11 cellular contexts compared by ENCODE assay signal in genomic region chr9:129108805-129109370, GRCh38. TPM values are rescaled to one million over a fixed set of nuclear protein-coding genes. Genes with fewer than 3 reads are reported as not detected.
A peak's percentile ranks its signal among the peaks of the same experiment; 100 is the strongest.
DNase-seq lines count a peak whose midpoint lies in the region; ATAC-seq, FAIRE-seq and TF ChIP-seq lines count a peak whose summit lies in the region.
"Had no signal": no experiment of that assay in that cellular context is flagged by ENCODE, and none has a peak within 500 bp of the region (broad histone marks: within the 10 kb centered on the region; RNA-seq: fewer than 3 reads in every experiment).

No MANE protein-coding gene starts in this region.

- H3K79me2 ChIP-seq in keratinocyte (ENCODE audit: control insufficient read depth, insufficient read depth, low read length): peaks cover 23% of the 10 kb centered on the region

- H3K36me3 Mint-ChIP-seq in activated T-cell treated with anti-CD3 and anti-CD28 coated beads, Interleukin-2, amount 50 U/mL, for 72 hours (ENCODE audit: insufficient read depth in 2 of 2): no peaks in the 10 kb centered on the region
- H3K36me3 Mint-ChIP-seq in T-helper 17 cell (ENCODE audit: low read depth): no peaks in the 10 kb centered on the region

- no peak for DNase-seq in activated T-cell treated with anti-CD3 and anti-CD28 coated beads, Interleukin-2, amount 50 U/mL, for 72 hours
- no peak for DNase-seq in activated T-cell treated with anti-CD3 and anti-CD28 coated beads, Interleukin-2, amount 50 U/mL, for 1 hour
- no peak for DNase-seq in T-helper 17 cell
- DNase-seq in keratinocyte (ENCODE audit: low read depth, low spot score): no peak
- peak; percentile 13 to 17 for DNase-seq in thyroid gland
- no peak for DNase-seq in NCI-H1048 (lab: John Stamatoyannopoulos, UW)
- DNase-seq in superior temporal gyrus (ENCODE audit: extremely low spot score): no peak
- DNase-seq: NCI-H1694 treated with DMSO at 0.1 percent for 48 hours had no signal

- peak overlapping the region; percentile 81 for H3K4me2 ChIP-seq in keratinocyte (ENCODE audit: control insufficient read depth, extremely low read depth, insufficient read depth, low read depth, low read length)

- H3K9ac ChIP-seq in keratinocyte (ENCODE audit: control insufficient read depth, extremely low read depth, insufficient read depth, low read length): no peak overlapping the region

- no peak for FAIRE-seq in keratinocyte (lab: Jason Lieb, UNC)

- ATAC-seq in activated T-cell treated with anti-CD3 and anti-CD28 coated beads, Interleukin-2, amount 50 U/mL, for 72 hours (replicated peaks in 1 of 2): no peak
- ATAC-seq in T-helper 17 cell (no peak), GM19035 (IDR thresholded peaks at IDR 0.05; ENCODE audit: unreplicated experiment) (no peak)

- WGBS in thyroid gland, 2 donors: 55 to 64% methylated on average over 8 of the region's 8 CpGs

- H3K27me3 Mint-ChIP-seq in activated T-cell treated with anti-CD3 and anti-CD28 coated beads, Interleukin-2, amount 50 U/mL, for 72 hours (ENCODE audit: low read depth): no peaks in the 10 kb centered on the region
- H3K27me3 Mint-ChIP-seq in T-helper 17 cell: no peaks in the 10 kb centered on the region
- H3K27me3 Mint-ChIP-seq: stimulated activated naive CD8-positive, alpha-beta T cell treated with anti-CD3 and anti-CD28 coated beads, Interleukin-15, Interleukin-2, amounts not matched to agents 100 ng/mL and 50 ng/mL, for 24 hours had no signal

- peaks cover 17% of the 10 kb centered on the region for H3K4me1 ChIP-seq in keratinocyte (ENCODE audit: control insufficient read depth, extremely low read depth, insufficient read depth, low read length)
- peaks cover 22 to 24% of the 10 kb centered on the region in 2 donors for H3K4me1 ChIP-seq in thyroid gland

- H3K9me3 Mint-ChIP-seq in activated T-cell treated with anti-CD3 and anti-CD28 coated beads, Interleukin-2, amount 50 U/mL, for 72 hours: no peaks in the 10 kb centered on the region
- H3K9me3 Mint-ChIP-seq: stimulated activated naive CD8-positive, alpha-beta T cell treated with anti-CD3 and anti-CD28 coated beads, Interleukin-15, Interleukin-2, amounts not matched to agents 100 ng/mL and 50 ng/mL, for 24 hours had no signal

- no peak for TF ChIP-seq POLR2A in thyroid gland (IDR thresholded peaks at IDR 0.05)

- H3K9me3 ChIP-seq in T-helper 17 cell (ENCODE audit: control insufficient read depth, low read length, poor library complexity, severe bottlenecking): no peaks in the 10 kb centered on the region
- H3K9me3 ChIP-seq in keratinocyte (ENCODE audit: control insufficient read depth, low read depth, low read length): no peaks in the 10 kb centered on the region
- no peaks in the 10 kb centered on the region for H3K9me3 ChIP-seq in thyroid gland

- H3K27ac ChIP-seq in keratinocyte (ENCODE audit: control insufficient read depth, insufficient read depth, low read length): no peak overlapping the region
- H3K27ac ChIP-seq in thyroid gland: peak overlapping the region in 1 of 3 donors; percentile 32
- H3K27ac ChIP-seq: SK-N-MC had no signal

- intact Hi-C loops in thyroid gland (cut with DNase I): no loop called here

- H3K9me1 ChIP-seq in keratinocyte (ENCODE audit: control insufficient read depth, extremely low read depth, insufficient read depth, low read length): no peaks in the 10 kb centered on the region

- TF ChIP-seq CTCF in keratinocyte (optimal IDR thresholded peaks at IDR 0.05 in 1 of 3, IDR thresholded peaks at IDR 0.05 in 1 of 3, conservative IDR thresholded peaks at IDR 0.05 in 1 of 3; ENCODE audit: extremely low read depth in 1 of 3, insufficient read depth in 2 of 3, low read length in 3 of 3) (no peak), thyroid gland (IDR thresholded peaks at IDR 0.05) (no peak)

- H4K20me1 ChIP-seq in keratinocyte (ENCODE audit: control insufficient read depth, extremely low read depth, insufficient read depth, low read length): no peaks in the 10 kb centered on the region

- no peak overlapping the region for H3K27ac Mint-ChIP-seq in activated T-cell treated with anti-CD3 and anti-CD28 coated beads, Interleukin-2, amount 50 U/mL, for 72 hours
- no peak overlapping the region for H3K27ac Mint-ChIP-seq in T-helper 17 cell
- H3K27ac Mint-ChIP-seq: stimulated activated naive CD8-positive, alpha-beta T cell treated with anti-CD3 and anti-CD28 coated beads, Interleukin-15, Interleukin-2, amounts not matched to agents 100 ng/mL and 50 ng/mL, for 24 hours had no signal

- H2AFZ ChIP-seq in keratinocyte (ENCODE audit: control insufficient read depth, low read length): no peak overlapping the region

- H3K4me3 Mint-ChIP-seq in activated T-cell treated with anti-CD3 and anti-CD28 coated beads, Interleukin-2, amount 50 U/mL, for 72 hours: peak overlapping the region; percentile 48 to 80
- H3K4me3 Mint-ChIP-seq in T-helper 17 cell: peak overlapping the region; percentile 91

- H3K27me3 ChIP-seq in keratinocyte (ENCODE audit: control insufficient read depth, extremely low read depth, insufficient read depth, low read length) (peaks cover 15% of the 10 kb centered on the region), thyroid gland (no peaks in the 10 kb centered on the region)

- no peak overlapping the region for H3K4me3 ChIP-seq in keratinocyte (ENCODE audit: control insufficient read depth in 2 of 3, extremely low read depth in 1 of 3, insufficient read depth in 2 of 3, low read depth in 1 of 3, low read length in 3 of 3)
- no peak overlapping the region for H3K4me3 ChIP-seq in thyroid gland (replicated peaks in 1 of 3)
- H3K4me3 ChIP-seq: SK-N-MC had no signal

- H3K36me3 ChIP-seq in keratinocyte (ENCODE audit: control insufficient read depth in 2 of 2, extremely low read depth in 1 of 2, insufficient read depth in 2 of 2, low read length in 2 of 2) (no peaks in the 10 kb centered on the region), thyroid gland (peaks cover 0 to 6% of the 10 kb centered on the region in 2 donors)

- H3K4me1 Mint-ChIP-seq in activated T-cell treated with anti-CD3 and anti-CD28 coated beads, Interleukin-2, amount 50 U/mL, for 72 hours (ENCODE audit: low read depth): peaks cover 25% of the 10 kb centered on the region
- peaks cover 17% of the 10 kb centered on the region for H3K4me1 Mint-ChIP-seq in T-helper 17 cell

- dilution Hi-C loops in keratinocyte (cut with MboI; ENCODE audit: extremely low pct_ligation_motif_present, low sequenced_read_pairs): no loop called here

RNA-seq across cellular contexts. Expression of gene CRAT, which starts 1.7 kb away (rescaled TPM):
- 10 to 100 TPM; 21.4 to 23.8 TPM for total RNA-seq in activated T-cell treated with anti-CD3 and anti-CD28 coated beads, Interleukin-2, amount 50 U/mL, for 72 hours
- total RNA-seq in T-helper 17 cell (10 to 100 TPM; 12.9 to 23.3 TPM), thyroid gland (10 to 100 TPM; 44.0 to 59.0 (median 54.1) TPM)
- 6.5 to 12.5 TPM (median 8.2 TPM) in 3 replicates for polyA plus RNA-seq in keratinocyte
- 4.9 TPM for polyA plus RNA-seq in keratinocyte (2011; ENCODE audit: low read depth)
- 9.8 and 18.3 TPM in 2 replicates for polyA plus RNA-seq in keratinocyte (2011; cell fraction: cytosol; rRNA removed)
- polyA plus RNA-seq in keratinocyte (2011; cell fraction: nucleus; rRNA removed): 10.5 and 15.6 TPM in 2 replicates
- 10.2 and 14.1 TPM in 2 replicates for polyA plus RNA-seq in keratinocyte (2012; ENCODE audit: low replicate concordance)
- polyA minus RNA-seq in keratinocyte: 9.7 to 30.8 TPM (median 11.2 TPM) in 3 replicates
- 22.8 TPM for polyA minus RNA-seq in keratinocyte (2011; cell fraction: cytosol; rRNA and poly(A)+ RNA removed)
- polyA minus RNA-seq in keratinocyte (2011; cell fraction: nucleus; rRNA and poly(A)+ RNA removed): 6.5 and 7.5 TPM in 2 replicates

RNA-seq across cellular contexts. Expression of gene PTPA, which starts 2.3 kb away (rescaled TPM):
- 10 to 100 TPM; 85.5 to 98.3 TPM for total RNA-seq in activated T-cell treated with anti-CD3 and anti-CD28 coated beads, Interleukin-2, amount 50 U/mL, for 72 hours
- 10 to 100 TPM; 49.8 to 50.0 TPM for total RNA-seq in T-helper 17 cell
- 86.8 to 127 TPM (median 98.0 TPM) in 3 replicates for polyA plus RNA-seq in keratinocyte
- 14.6 TPM for polyA plus RNA-seq in keratinocyte (2011; ENCODE audit: low read depth)
- polyA plus RNA-seq in keratinocyte (2011; cell fraction: cytosol; rRNA removed): 80.8 and 81.8 TPM in 2 replicates
- polyA plus RNA-seq in keratinocyte (2011; cell fraction: nucleus; rRNA removed): 77.5 and 93.2 TPM in 2 replicates
- polyA plus RNA-seq in keratinocyte (2012; ENCODE audit: low replicate concordance): 43.8 and 93.0 TPM in 2 replicates
- 113 to 151 TPM (median 121 TPM) in 3 replicates for polyA minus RNA-seq in keratinocyte
- polyA minus RNA-seq in keratinocyte (2011; cell fraction: cytosol; rRNA and poly(A)+ RNA removed): 77.1 TPM
- polyA minus RNA-seq in keratinocyte (2011; cell fraction: nucleus; rRNA and poly(A)+ RNA removed): 43.4 and 67.5 TPM in 2 replicates
- 100 to 1,000 TPM in 2 of 4 donors, 10 to 100 TPM in 2; 45.0 to 117 (median 89.5) TPM for total RNA-seq in thyroid gland

RNA-seq across cellular contexts. Expression of gene DOLPP1, which starts 28.0 kb away (rescaled TPM):
- total RNA-seq in activated T-cell treated with anti-CD3 and anti-CD28 coated beads, Interleukin-2, amount 50 U/mL, for 72 hours: 10 to 100 TPM; 17.1 to 22.3 TPM
- total RNA-seq in T-helper 17 cell (1 to 10 TPM; 5.3 to 8.0 TPM), thyroid gland (10 to 100 TPM in 1 of 4 donors, 1 to 10 TPM in 3; 6.0 to 10.9 (median 8.3) TPM)
- polyA plus RNA-seq in keratinocyte: 14.2 to 17.7 TPM (median 16.7 TPM) in 3 replicates
- polyA plus RNA-seq in keratinocyte (2011; ENCODE audit: low read depth): 8.6 TPM
- polyA plus RNA-seq in keratinocyte (2011; cell fraction: cytosol; rRNA removed): 12.0 and 12.3 TPM in 2 replicates
- polyA plus RNA-seq in keratinocyte (2011; cell fraction: nucleus; rRNA removed): 30.2 and 33.2 TPM in 2 replicates
- polyA plus RNA-seq in keratinocyte (2012; ENCODE audit: low replicate concordance): 10.1 and 14.0 TPM in 2 replicates
- polyA minus RNA-seq in keratinocyte: 12.3 to 26.1 TPM (median 18.2 TPM) in 3 replicates
- 13.0 TPM for polyA minus RNA-seq in keratinocyte (2011; cell fraction: cytosol; rRNA and poly(A)+ RNA removed)
- polyA minus RNA-seq in keratinocyte (2011; cell fraction: nucleus; rRNA and poly(A)+ RNA removed): 10.4 and 13.4 TPM in 2 replicates

Comparison
In these comparisons a context has a peak if more than half of its experiments do, and no peak if none do; other contexts are left out.
1. DNase-seq: peak in thyroid gland (2 of 2); none in activated T-cell treated with anti-CD3 and anti-CD28 coated beads, Interleukin-2, amount 50 U/mL, for 72 hours (0 of 2), activated T-cell treated with anti-CD3 and anti-CD28 coated beads, Interleukin-2, amount 50 U/mL, for 1 hour (single experiment), T-helper 17 cell (0 of 3), keratinocyte (single experiment), NCI-H1048 (single experiment) and superior temporal gyrus (single experiment).